ENCODE assay signal across 8 cellular contexts in the genomic region with DNA sequence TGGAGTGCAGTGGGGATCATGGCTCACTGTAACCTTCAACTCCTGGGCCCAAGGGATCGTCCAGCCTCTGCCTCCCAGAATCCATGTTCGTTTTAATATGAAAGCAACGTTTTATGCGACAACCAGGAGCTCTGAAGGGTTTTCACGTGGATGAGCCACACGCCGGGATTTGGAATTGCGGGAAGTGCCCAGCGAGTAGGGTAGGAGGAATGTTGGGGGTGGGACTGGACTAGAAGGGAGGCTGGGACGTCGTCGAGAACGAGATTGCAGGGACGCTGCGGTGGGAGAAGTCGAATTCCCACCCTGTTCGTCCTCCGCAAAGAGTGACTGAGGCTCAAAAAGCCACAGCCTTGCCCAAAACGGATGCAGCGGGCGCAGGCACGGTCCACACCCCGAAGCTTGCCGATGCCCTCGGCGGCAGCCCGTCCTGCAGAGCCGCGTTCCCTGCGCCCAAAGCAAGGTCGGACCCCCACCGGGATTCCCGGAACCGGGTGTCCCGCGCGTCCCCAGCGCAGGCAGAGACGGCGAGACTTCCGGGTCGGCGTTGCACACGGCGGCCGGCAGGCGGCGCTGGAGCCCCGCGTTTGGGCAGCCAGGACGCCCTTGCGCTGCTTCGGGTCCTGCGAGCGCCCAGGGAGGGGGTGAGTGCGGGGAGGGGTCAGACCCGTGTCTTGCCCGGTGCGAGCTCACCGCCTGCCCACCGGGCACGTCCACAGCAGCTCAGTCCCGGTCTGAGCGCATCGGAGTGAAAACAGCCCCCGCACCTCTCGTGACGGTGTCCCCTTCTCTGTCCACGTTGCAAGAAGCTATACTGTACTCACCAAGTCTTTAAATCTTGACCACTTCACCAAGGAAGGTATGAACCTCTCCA.
A peak's percentile ranks its signal among the peaks of the same experiment; 100 is the strongest.
DNase-seq lines count a peak whose midpoint lies in the region; ATAC-seq and TF ChIP-seq lines count a peak whose summit lies in the region.

No MANE protein-coding gene starts in this region.

- 2% methylated on average over 51 of the region's 69 CpGs for WGBS in suprapubic skin

- peak; percentile 90 to 99 for TF ChIP-seq CTCF in suprapubic skin (IDR thresholded peaks at IDR 0.05)

- H3K9me3 ChIP-seq in SJCRH30 (replicated peaks) (no peaks in the 10 kb centered on the region), suprapubic skin (no peaks in the 10 kb centered on the region)

- H3K27me3 ChIP-seq in SJCRH30 (peaks cover 17% of the 10 kb centered on the region; the same call in 1 of the 2 replicates), suprapubic skin (peaks cover 22% of the 10 kb centered on the region)

- no peaks in the 10 kb centered on the region for H3K36me3 ChIP-seq in SJCRH30
- H3K36me3 ChIP-seq in suprapubic skin, result no peaks in the 10 kb centered on the region

- peak; percentile 86 for ATAC-seq in GM21515 (IDR thresholded peaks at IDR 0.05; ENCODE audit: unreplicated experiment)

- TF ChIP-seq POLR2A in suprapubic skin (IDR thresholded peaks at IDR 0.05), result no peak

- H3K27ac ChIP-seq in SJCRH30 (no peak overlapping the region; the same call in 1 of the 2 replicates), suprapubic skin (peak overlapping the region; percentile 25)

- DNase-seq in DMS53 treated with DMSO at 0.1 percent for 48 hours (lab: John Stamatoyannopoulos, UW; ENCODE audit: unreplicated experiment) (peak; percentile 20), KBM-7 (peak; percentile 86), SJCRH30 (peak; percentile 81 to 89), germinal center (ENCODE audit: low spot score) (peak; percentile 76), nucleus accumbens (lab: John Stamatoyannopoulos, UW) (peak in 52 of 56 donors; percentile 17 to 86 (median 62)), suprapubic skin (ENCODE audit: low spot score in 2 of 2) (peak; percentile 84 to 85)
- DNase-seq in activated naive CD4-positive, alpha-beta T cell (lab: John Stamatoyannopoulos, UW), result peak; percentile 54 to 72 (median 62)

- H3K4me3 ChIP-seq in SJCRH30 (peak overlapping the region; percentile 70), suprapubic skin (peak overlapping the region; percentile 63)

- TF ChIP-seq EP300 in suprapubic skin (IDR thresholded peaks at IDR 0.05), result no peak

- in situ Hi-C loops in KBM-7 (cut with MboI; ENCODE audit: low pct_unique_long_range_greater_than_20kb, low sequenced_read_pairs), result loop anchor here (25.0 kb wide), 1 partner anchor 413 kb away; no protein-coding TSS in a partner anchor

- H3K4me1 ChIP-seq in SJCRH30 (0 out of 2 replicates have a peak, but pooled peaks cover 2% of the 10 kb centered on the region), suprapubic skin (peaks cover 9% of the 10 kb centered on the region)

Comparison
In these comparisons a context has a peak if more than half of its experiments do, and no peak if none do; other contexts are left out.
1. DNase-seq: peak in every context shown above with its lines; median percentile 86 in KBM-7; 85 in SJCRH30; 84 in suprapubic skin; 76 in germinal center; 62 in activated naive CD4-positive, alpha-beta T cell; 62 in nucleus accumbens; 20 in DMS53 treated with DMSO at 0.1 percent for 48 hours.